ENCODE assay signal across 7 cellular contexts in genomic region chr3:147184794-147185193, GRCh38.
"Had no signal": no experiment of that assay in that cellular context is flagged by ENCODE, and none has a peak within 500 bp of the region (broad histone marks: within the 10 kb centered on the region; RNA-seq: fewer than 3 reads in every experiment).

No MANE protein-coding gene starts in this region.

- H3K4me2 ChIP-seq: GM23338 had no signal

- H2AFZ ChIP-seq: GM23338 had no signal

- DNase-seq: H9, HCEC 1CT, KBM-7 had no signal

- H3K4me3 ChIP-seq: GM23338 had no signal

- ATAC-seq: GM23338 had no signal

- FAIRE-seq: H1, H54, HTR-8/SVneo had no signal
